Comparison of ENCODE assay signal across 21 cellular contexts in genomic region chr6:106461084-106461483, GRCh38.
"Had no signal": no experiment of that assay in that cellular context is flagged by ENCODE, and none has a peak within 500 bp of the region (broad histone marks: within the 10 kb centered on the region; RNA-seq: fewer than 3 reads in every experiment).

No MANE protein-coding gene starts in this region.

- H3K27ac Mint-ChIP-seq: activated B cell treated with CpG ODN at 0.5 μM for 24 hours; activated CD4-positive, alpha-beta memory T cell treated with anti-CD3 and anti-CD28 coated beads for 36 hours; activated naive CD8-positive, alpha-beta T cell treated with anti-CD3 and anti-CD28 coated beads for 36 hours; activated T-helper 1 cell treated with anti-CD3 and anti-CD28 coated beads, Interleukin-12 subunit alpha, Interleukin-12 subunit beta, Interleukin-2, Interleukin-4 antibody, amounts not matched to agents 30 ng/mL and 10 ng/mL and 1 ng/mL, durations not matched to agents 14 hours and 24 hours and 36 hours; naive thymus-derived CD4-positive, alpha-beta T cell; neural progenitor cell had no signal

- H3K4me3 ChIP-seq: esophagus muscularis mucosa, heart right ventricle, neural progenitor cell, prostate gland, right atrium auricular region, testis, upper lobe of left lung had no signal

- ATAC-seq: heart right ventricle; left cardiac atrium; naive thymus-derived CD4-positive, alpha-beta T cell had no signal

- H3K4me1 ChIP-seq: esophagus muscularis mucosa, heart right ventricle, neural progenitor cell, right atrium auricular region, testis, upper lobe of left lung had no signal

- H3K9me3 ChIP-seq: esophagus muscularis mucosa, heart right ventricle, prostate gland, right atrium auricular region, testis, upper lobe of left lung had no signal

- H3K4me3 Mint-ChIP-seq: activated B cell treated with CpG ODN at 0.5 μM for 24 hours; activated CD4-positive, alpha-beta memory T cell treated with anti-CD3 and anti-CD28 coated beads for 36 hours; activated naive CD8-positive, alpha-beta T cell treated with anti-CD3 and anti-CD28 coated beads for 36 hours; activated T-helper 1 cell treated with anti-CD3 and anti-CD28 coated beads, Interleukin-12 subunit alpha, Interleukin-12 subunit beta, Interleukin-2, Interleukin-4 antibody, amounts not matched to agents 30 ng/mL and 10 ng/mL and 1 ng/mL, durations not matched to agents 14 hours and 24 hours and 36 hours; naive thymus-derived CD4-positive, alpha-beta T cell; neural progenitor cell had no signal

- H3K27ac ChIP-seq: esophagus muscularis mucosa, heart right ventricle, neural progenitor cell, prostate gland, right atrium auricular region, testis, upper lobe of left lung had no signal

- DNase-seq: activated B cell treated with CpG ODN at 0.5 μM for 24 hours; activated CD4-positive, alpha-beta memory T cell treated with anti-CD3 and anti-CD28 coated beads for 36 hours; activated CD4-positive, alpha-beta T cell treated with anti-CD3 and anti-CD28 coated beads for 4 hours; activated gamma-delta T cell treated with Interleukin-2 at 50 U/mL for 16 hours; activated naive CD8-positive, alpha-beta T cell treated with anti-CD3 and anti-CD28 coated beads for 36 hours; activated T-cell treated with anti-CD3 and anti-CD28 coated beads for 4 hours; amniotic stem cell; effector memory CD4-positive, alpha-beta T cell; heart right ventricle; left cardiac atrium; mesenchymal stem cell; naive thymus-derived CD4-positive, alpha-beta T cell; stimulated activated CD4-positive, alpha-beta T cell treated with anti-CD3 and anti-CD28 coated beads, Interleukin-15, amount 100 ng/mL, for 24 hours; stimulated activated CD4-positive, alpha-beta T cell treated with anti-CD3 and anti-CD28 coated beads, Interleukin-2, amount 100 ng/mL, for 48 hours; testis; upper lobe of left lung had no signal

- H3K36me3 Mint-ChIP-seq: activated CD4-positive, alpha-beta memory T cell treated with anti-CD3 and anti-CD28 coated beads for 36 hours; activated naive CD8-positive, alpha-beta T cell treated with anti-CD3 and anti-CD28 coated beads for 36 hours; naive thymus-derived CD4-positive, alpha-beta T cell; neural progenitor cell had no signal

- H3K27me3 Mint-ChIP-seq: activated B cell treated with CpG ODN at 0.5 μM for 24 hours; activated naive CD8-positive, alpha-beta T cell treated with anti-CD3 and anti-CD28 coated beads for 36 hours had no signal

- H3K4me1 Mint-ChIP-seq: activated B cell treated with CpG ODN at 0.5 μM for 24 hours; activated naive CD8-positive, alpha-beta T cell treated with anti-CD3 and anti-CD28 coated beads for 36 hours; naive thymus-derived CD4-positive, alpha-beta T cell; neural progenitor cell had no signal

- H3K9me3 Mint-ChIP-seq: activated B cell treated with CpG ODN at 0.5 μM for 24 hours; activated CD4-positive, alpha-beta memory T cell treated with anti-CD3 and anti-CD28 coated beads for 36 hours; activated naive CD8-positive, alpha-beta T cell treated with anti-CD3 and anti-CD28 coated beads for 36 hours; activated T-helper 1 cell treated with anti-CD3 and anti-CD28 coated beads, Interleukin-12 subunit alpha, Interleukin-12 subunit beta, Interleukin-2, Interleukin-4 antibody, amounts not matched to agents 30 ng/mL and 10 ng/mL and 1 ng/mL, durations not matched to agents 14 hours and 24 hours and 36 hours; naive thymus-derived CD4-positive, alpha-beta T cell; neural progenitor cell had no signal

- H3K36me3 ChIP-seq: esophagus muscularis mucosa, heart right ventricle, neural progenitor cell, prostate gland, right atrium auricular region, upper lobe of left lung had no signal
